In genomic region chr14:33768458-33768830, GRCh38 we compare ENCODE assay signal across 23 cellular contexts.
DNase-seq lines count a peak whose midpoint lies in the region; ATAC-seq, FAIRE-seq and TF ChIP-seq lines count a peak whose summit lies in the region.
"Had no signal": no experiment of that assay in that cellular context is flagged by ENCODE, and none has a peak within 500 bp of the region (broad histone marks: within the 10 kb centered on the region; RNA-seq: fewer than 3 reads in every experiment).

No MANE protein-coding gene starts in this region.

- DNase-seq in AG10803 (ENCODE audit: low read depth) (peak; percentile 54), endothelial cell of umbilical vein (ENCODE audit: low read depth, low spot score) (no peak), osteocyte (ENCODE audit: extremely low spot score, unreplicated experiment) (no peak), tibial nerve (ENCODE audit: low spot score in 2 of 2) (no peak)
- no peak for DNase-seq in stimulated activated CD4-positive, alpha-beta T cell treated with anti-CD3 and anti-CD28 coated beads, Interleukin-12 subunit alpha, Interleukin-12 subunit beta, amount 100 ng/mL, for 4 hours
- no peak for DNase-seq in stimulated activated naive CD8-positive, alpha-beta T cell treated with anti-CD3 and anti-CD28 coated beads, Interleukin-15, Interleukin-2, amounts not matched to agents 100 U/mL and 50 U/mL, for 24 hours
- DNase-seq: activated CD4-positive, alpha-beta T cell treated with anti-CD3 and anti-CD28 coated beads, Interleukin-2, amount 50 U/mL, for 48 hours; activated CD4-positive, CD25-positive, alpha-beta regulatory T cell; activated CD8-positive, alpha-beta memory T cell treated with anti-CD3 and anti-CD28 coated beads, Interleukin-2, amount 50 U/mL, for 48 hours; CD4-positive, CD25-positive, alpha-beta regulatory T cell; esophagus squamous epithelium; IMR-90; kidney; lower lobe of right lung; NCI-H2081; PC-3; Right ventricle myocardium superior; stimulated activated CD4-positive, alpha-beta T cell treated with anti-CD3 and anti-CD28 coated beads, Interleukin-1b, Interleukin-23, amount 100 ng/mL, for 48 hours had no signal

- H3K27me3 ChIP-seq in Loucy (ENCODE audit: insufficient read depth, low read length, poor library complexity, severe bottlenecking): no peaks in the 10 kb centered on the region
- no peaks in the 10 kb centered on the region for H3K27me3 ChIP-seq in endothelial cell of umbilical vein (ENCODE audit: control insufficient read depth in 2 of 2, insufficient read depth in 2 of 2, low read length in 2 of 2)
- H3K27me3 ChIP-seq in tibial nerve: no peaks in the 10 kb centered on the region
- H3K27me3 ChIP-seq: esophagus squamous epithelium had no signal

- TF ChIP-seq POLR2A in endothelial cell of umbilical vein (IDR thresholded peaks at IDR 0.05; ENCODE audit: low read depth, low read length): no peak
- no peak for TF ChIP-seq POLR2A in tibial nerve (IDR thresholded peaks at IDR 0.05)

- intact Hi-C loops in endothelial cell of umbilical vein (cut with micrococcal nuclease): loop anchor here (2.0 to 10.0 kb wide), 2 partner anchors 204 to 294 kb away; no protein-coding TSS in a partner anchor

- no peaks in the 10 kb centered on the region for H3K9me3 Mint-ChIP-seq in osteocyte (ENCODE audit: unreplicated experiment)
- H3K9me3 Mint-ChIP-seq: activated T-helper 17 cell treated with anti-CD3 and anti-CD28 coated beads, Interleukin-2, amount 50 U/mL, for 72 hours had no signal

- H3K36me3 ChIP-seq in Loucy (ENCODE audit: insufficient read depth, low read length): no peaks in the 10 kb centered on the region
- H3K36me3 ChIP-seq in endothelial cell of umbilical vein (ENCODE audit: control insufficient read depth in 2 of 2, extremely low read depth in 1 of 2, insufficient read depth in 2 of 2, low read length in 2 of 2): no peaks in the 10 kb centered on the region
- H3K36me3 ChIP-seq in tibial nerve: no peaks in the 10 kb centered on the region
- H3K36me3 ChIP-seq: esophagus squamous epithelium, lower lobe of right lung, prostate gland had no signal

- H4K20me1 ChIP-seq in Loucy (ENCODE audit: insufficient read depth, low read length, poor library complexity, severe bottlenecking) (no peaks in the 10 kb centered on the region), endothelial cell of umbilical vein (replicated peaks; ENCODE audit: control insufficient read depth, extremely low read depth, insufficient read depth, low read length) (no peaks in the 10 kb centered on the region)

- CTCF ChIA-PET in endothelial cell of umbilical vein (lab: Charles Lee): interaction anchor here (0.8 to 2.8 kb wide), 5 partner anchors 14 to 204 kb away, joined by 3 to 14 read pairs (median 3); no protein-coding TSS in a partner anchor

- TF ChIP-seq CTCF in AG10803 (conservative IDR thresholded peaks at IDR 0.05; ENCODE audit: low read length) (no peak), Loucy (conservative IDR thresholded peaks at IDR 0.05; ENCODE audit: low read length) (no peak), endothelial cell of umbilical vein (IDR thresholded peaks at IDR 0.05; ENCODE audit: extremely low read depth in 1 of 2, insufficient read depth in 1 of 2, low read depth in 1 of 2, low read length in 2 of 2) (no peak), osteocyte (IDR thresholded peaks at IDR 0.05) (no peak), tibial nerve (IDR thresholded peaks at IDR 0.05) (no peak)

- no peak overlapping the region for H3K4me3 Mint-ChIP-seq in osteocyte (ENCODE audit: unreplicated experiment)
- H3K4me3 Mint-ChIP-seq: activated naive CD8-positive, alpha-beta T cell; activated T-helper 17 cell treated with anti-CD3 and anti-CD28 coated beads, Interleukin-2, amount 50 U/mL, for 72 hours; CD4-positive, CD25-positive, alpha-beta regulatory T cell had no signal

- no peaks in the 10 kb centered on the region for H3K27me3 Mint-ChIP-seq in osteocyte (ENCODE audit: unreplicated experiment)
- H3K27me3 Mint-ChIP-seq: CD4-positive, CD25-positive, alpha-beta regulatory T cell had no signal

- no peak overlapping the region for H3K9ac ChIP-seq in Loucy (ENCODE audit: low read depth, low read length, poor library complexity, severe bottlenecking)
- H3K9ac ChIP-seq in endothelial cell of umbilical vein (replicated peaks; ENCODE audit: extremely low read depth, insufficient read depth, low read length): peak overlapping the region; percentile 29

- H3K4me1 Mint-ChIP-seq in osteocyte (ENCODE audit: unreplicated experiment): peaks cover 31% of the 10 kb centered on the region
- H3K4me1 Mint-ChIP-seq: activated T-helper 17 cell treated with anti-CD3 and anti-CD28 coated beads, Interleukin-2, amount 50 U/mL, for 72 hours; CD4-positive, CD25-positive, alpha-beta regulatory T cell had no signal

- 92 to 94% methylated on average over 1 of the region's 1 CpG for WGBS in tibial nerve, 2 donors

- no peaks in the 10 kb centered on the region for H3K79me2 ChIP-seq in Loucy (ENCODE audit: insufficient read depth, low read length)
- H3K79me2 ChIP-seq in endothelial cell of umbilical vein (ENCODE audit: control insufficient read depth, insufficient read depth, low read length): no peaks in the 10 kb centered on the region

- no peak for ATAC-seq in stimulated activated naive CD8-positive, alpha-beta T cell treated with anti-CD3 and anti-CD28 coated beads, Interleukin-15, Interleukin-2, amounts not matched to agents 100 U/mL and 50 U/mL, for 24 hours
- ATAC-seq: activated T-helper 17 cell treated with anti-CD3 and anti-CD28 coated beads, Interleukin-2, amount 50 U/mL, for 72 hours; lower lobe of right lung; PC-3 had no signal

- H3K4me1 ChIP-seq in Loucy (ENCODE audit: insufficient read depth, low read length, poor library complexity, severe bottlenecking) (peaks cover 5% of the 10 kb centered on the region), endothelial cell of umbilical vein (ENCODE audit: control insufficient read depth, extremely low read depth, insufficient read depth, low read length) (peaks cover 22% of the 10 kb centered on the region), tibial nerve (peaks cover 0 to 20% (median 0%) of the 10 kb centered on the region in 4 donors)
- H3K4me1 ChIP-seq: esophagus squamous epithelium, lower lobe of right lung, prostate gland had no signal

- POLR2A ChIA-PET in endothelial cell of umbilical vein (lab: Charles Lee): no interaction called here

- no peaks in the 10 kb centered on the region for H3K9me1 ChIP-seq in endothelial cell of umbilical vein (replicated peaks; ENCODE audit: control insufficient read depth, extremely low read depth, insufficient read depth, low read length)

- H2AFZ ChIP-seq in Loucy (ENCODE audit: low read length): peak overlapping the region; percentile 8; the same call in 1 of the 2 replicates
- peak overlapping the region; percentile 67 for H2AFZ ChIP-seq in endothelial cell of umbilical vein (ENCODE audit: low read depth, low read length)

- no peaks in the 10 kb centered on the region for H3K9me2 ChIP-seq in Loucy (replicated peaks; ENCODE audit: low read depth, low read length)

- no TSS peak for BruUV-seq in endothelial cell of umbilical vein (replicated peaks; lab: Mats Ljungman, UMichigan)

- H3K4me3 ChIP-seq in AG10803 (ENCODE audit: low read length): no peak overlapping the region
- H3K4me3 ChIP-seq in Loucy (ENCODE audit: low read length, poor library complexity, severe bottlenecking): no peak overlapping the region
- no peak overlapping the region for H3K4me3 ChIP-seq in endothelial cell of umbilical vein (replicated peaks in 1 of 3; ENCODE audit: insufficient read depth in 1 of 3, low read depth in 1 of 3, low read length in 3 of 3)
- no peak overlapping the region for H3K4me3 ChIP-seq in tibial nerve
- H3K4me3 ChIP-seq: esophagus squamous epithelium, lower lobe of right lung, prostate gland had no signal

- H3K4me2 ChIP-seq in Loucy (ENCODE audit: low read depth, low read length, poor library complexity, severe bottlenecking): no peak overlapping the region
- peak overlapping the region; percentile 25 for H3K4me2 ChIP-seq in endothelial cell of umbilical vein (ENCODE audit: insufficient read depth, low read length)

- H3K36me3 Mint-ChIP-seq in osteocyte (ENCODE audit: unreplicated experiment): no peaks in the 10 kb centered on the region
- H3K36me3 Mint-ChIP-seq: activated naive CD8-positive, alpha-beta T cell; CD4-positive, CD25-positive, alpha-beta regulatory T cell had no signal

- H3F3A ChIP-seq in Loucy (ENCODE audit: low read depth): no peaks in the 10 kb centered on the region

- dilution Hi-C loops in endothelial cell of umbilical vein (cut with MboI; ENCODE audit: extremely low pct_ligation_motif_present, low sequenced_read_pairs): no loop called here

- no peak for TF ChIP-seq EP300 in tibial nerve (IDR thresholded peaks at IDR 0.05)

- peak; percentile 26 for FAIRE-seq in endothelial cell of umbilical vein (lab: Jason Lieb, UNC)
- FAIRE-seq: colon, kidney had no signal

- H3K27ac ChIP-seq in endothelial cell of umbilical vein (ENCODE audit: insufficient read depth, low read depth, low read length) (peak overlapping the region; percentile 60), tibial nerve (peak overlapping the region in 1 of 4 donors; percentile 35)
- H3K27ac ChIP-seq: esophagus squamous epithelium, lower lobe of right lung, prostate gland had no signal

- H3K9me3 ChIP-seq in Loucy (ENCODE audit: insufficient read depth, low read depth, low read length) (no peaks in the 10 kb centered on the region), endothelial cell of umbilical vein (replicated peaks; ENCODE audit: control insufficient read depth, insufficient read depth, low read length) (no peaks in the 10 kb centered on the region), tibial nerve (no peaks in the 10 kb centered on the region)
- H3K9me3 ChIP-seq: esophagus squamous epithelium, lower lobe of right lung, prostate gland had no signal

- H3K27ac Mint-ChIP-seq in osteocyte (ENCODE audit: unreplicated experiment): peak overlapping the region; percentile 66
- H3K27ac Mint-ChIP-seq: activated naive CD8-positive, alpha-beta T cell; activated T-helper 17 cell treated with anti-CD3 and anti-CD28 coated beads, Interleukin-2, amount 50 U/mL, for 72 hours; CD4-positive, CD25-positive, alpha-beta regulatory T cell had no signal

TF ChIP-seq in endothelial cell of umbilical vein, 7 proteins besides CTCF, POLR2A, EP300 and RAD21 (continues in another document):
- TF ChIP-seq POLR2AphosphoS5 (IDR thresholded peaks at IDR 0.05; ENCODE audit: insufficient read depth, low read depth, low read length): no peak
- no peak for TF ChIP-seq MYC (IDR thresholded peaks at IDR 0.05; ENCODE audit: low read depth, low read length)
- no peak for TF ChIP-seq JUN (IDR thresholded peaks at IDR 0.05; ENCODE audit: borderline replicate concordance, insufficient read depth, insufficient read length, low read depth)
- no peak for TF ChIP-seq EZH2 (IDR thresholded peaks at IDR 0.05; ENCODE audit: borderline replicate concordance, low read depth, low read length, severe bottlenecking)
- no peak for TF ChIP-seq FOS (IDR thresholded peaks at IDR 0.05; ENCODE audit: borderline replicate concordance, insufficient read depth, low read length)
- TF ChIP-seq MAX (IDR thresholded peaks at IDR 0.05; ENCODE audit: insufficient read depth, insufficient read length): no peak
